ENCODE assay signal across 1 cellular context in the genomic region with DNA sequence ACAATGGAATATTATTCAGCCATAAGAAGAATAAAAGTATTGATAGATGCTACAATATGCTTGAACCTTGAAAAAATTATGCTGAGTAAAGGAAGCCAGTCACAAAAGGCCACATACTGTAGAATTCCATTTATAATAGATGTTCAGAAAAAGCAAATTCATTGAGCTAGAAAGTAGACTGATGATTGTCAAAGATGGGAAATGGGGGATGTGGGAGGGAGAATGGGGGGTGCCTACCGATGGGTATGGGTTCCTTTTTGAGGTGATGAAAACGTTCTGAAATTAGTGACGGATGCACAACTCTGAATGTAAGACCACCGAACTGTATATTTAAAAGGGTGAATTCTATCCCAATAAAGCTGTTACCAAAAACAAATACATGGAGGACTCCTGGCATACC.
TF ChIP-seq lines count a peak whose summit lies in the region.

No MANE protein-coding gene starts in this region.

TF ChIP-seq in GM12878, 131 proteins besides CTCF, POLR2A, EP300 and RAD21:
- TF ChIP-seq, protein P1, sequence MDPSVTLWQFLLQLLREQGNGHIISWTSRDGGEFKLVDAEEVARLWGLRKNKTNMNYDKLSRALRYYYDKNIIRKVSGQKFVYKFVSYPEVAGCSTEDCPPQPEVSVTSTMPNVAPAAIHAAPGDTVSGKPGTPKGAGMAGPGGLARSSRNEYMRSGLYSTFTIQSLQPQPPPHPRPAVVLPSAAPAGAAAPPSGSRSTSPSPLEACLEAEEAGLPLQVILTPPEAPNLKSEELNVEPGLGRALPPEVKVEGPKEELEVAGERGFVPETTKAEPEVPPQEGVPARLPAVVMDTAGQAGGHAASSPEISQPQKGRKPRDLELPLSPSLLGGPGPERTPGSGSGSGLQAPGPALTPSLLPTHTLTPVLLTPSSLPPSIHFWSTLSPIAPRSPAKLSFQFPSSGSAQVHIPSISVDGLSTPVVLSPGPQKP (IDR thresholded peaks at IDR 0.05; ENCODE audit: low read depth, low read length): no peak
- TF ChIP-seq, protein P2, sequence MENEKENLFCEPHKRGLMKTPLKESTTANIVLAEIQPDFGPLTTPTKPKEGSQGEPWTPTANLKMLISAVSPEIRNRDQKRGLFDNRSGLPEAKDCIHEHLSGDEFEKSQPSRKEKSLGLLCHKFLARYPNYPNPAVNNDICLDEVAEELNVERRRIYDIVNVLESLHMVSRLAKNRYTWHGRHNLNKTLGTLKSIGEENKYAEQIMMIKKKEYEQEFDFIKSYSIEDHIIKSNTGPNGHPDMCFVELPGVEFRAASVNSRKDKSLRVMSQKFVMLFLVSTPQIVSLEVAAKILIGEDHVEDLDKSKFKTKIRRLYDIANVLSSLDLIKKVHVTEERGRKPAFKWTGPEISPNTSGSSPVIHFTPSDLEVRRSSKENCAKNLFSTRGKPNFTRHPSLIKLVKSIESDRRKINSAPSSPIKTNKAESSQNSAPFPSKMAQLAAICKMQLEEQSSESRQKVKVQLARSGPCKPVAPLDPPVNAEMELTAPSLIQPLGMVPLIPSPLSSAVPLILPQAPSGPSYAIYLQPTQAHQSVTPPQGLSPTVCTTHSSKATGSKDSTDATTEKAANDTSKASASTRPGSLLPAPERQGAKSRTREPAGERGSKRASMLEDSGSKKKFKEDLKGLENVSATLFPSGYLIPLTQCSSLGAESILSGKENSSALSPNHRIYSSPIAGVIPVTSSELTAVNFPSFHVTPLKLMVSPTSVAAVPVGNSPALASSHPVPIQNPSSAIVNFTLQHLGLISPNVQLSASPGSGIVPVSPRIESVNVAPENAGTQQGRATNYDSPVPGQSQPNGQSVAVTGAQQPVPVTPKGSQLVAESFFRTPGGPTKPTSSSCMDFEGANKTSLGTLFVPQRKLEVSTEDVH (IDR thresholded peaks at IDR 0.05; ENCODE audit: low read depth, partially characterized antibody): no peak
- TF ChIP-seq, protein P3, sequence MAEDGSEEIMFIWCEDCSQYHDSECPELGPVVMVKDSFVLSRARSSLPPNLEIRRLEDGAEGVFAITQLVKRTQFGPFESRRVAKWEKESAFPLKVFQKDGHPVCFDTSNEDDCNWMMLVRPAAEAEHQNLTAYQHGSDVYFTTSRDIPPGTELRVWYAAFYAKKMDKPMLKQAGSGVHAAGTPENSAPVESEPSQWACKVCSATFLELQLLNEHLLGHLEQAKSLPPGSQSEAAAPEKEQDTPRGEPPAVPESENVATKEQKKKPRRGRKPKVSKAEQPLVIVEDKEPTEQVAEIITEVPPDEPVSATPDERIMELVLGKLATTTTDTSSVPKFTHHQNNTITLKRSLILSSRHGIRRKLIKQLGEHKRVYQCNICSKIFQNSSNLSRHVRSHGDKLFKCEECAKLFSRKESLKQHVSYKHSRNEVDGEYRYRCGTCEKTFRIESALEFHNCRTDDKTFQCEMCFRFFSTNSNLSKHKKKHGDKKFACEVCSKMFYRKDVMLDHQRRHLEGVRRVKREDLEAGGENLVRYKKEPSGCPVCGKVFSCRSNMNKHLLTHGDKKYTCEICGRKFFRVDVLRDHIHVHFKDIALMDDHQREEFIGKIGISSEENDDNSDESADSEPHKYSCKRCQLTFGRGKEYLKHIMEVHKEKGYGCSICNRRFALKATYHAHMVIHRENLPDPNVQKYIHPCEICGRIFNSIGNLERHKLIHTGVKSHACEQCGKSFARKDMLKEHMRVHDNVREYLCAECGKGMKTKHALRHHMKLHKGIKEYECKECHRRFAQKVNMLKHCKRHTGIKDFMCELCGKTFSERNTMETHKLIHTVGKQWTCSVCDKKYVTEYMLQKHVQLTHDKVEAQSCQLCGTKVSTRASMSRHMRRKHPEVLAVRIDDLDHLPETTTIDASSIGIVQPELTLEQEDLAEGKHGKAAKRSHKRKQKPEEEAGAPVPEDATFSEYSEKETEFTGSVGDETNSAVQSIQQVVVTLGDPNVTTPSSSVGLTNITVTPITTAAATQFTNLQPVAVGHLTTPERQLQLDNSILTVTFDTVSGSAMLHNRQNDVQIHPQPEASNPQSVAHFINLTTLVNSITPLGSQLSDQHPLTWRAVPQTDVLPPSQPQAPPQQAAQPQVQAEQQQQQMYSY (CRISPR knock-in tag; IDR thresholded peaks at IDR 0.05): no peak
- TF ChIP-seq RELA (IDR thresholded peaks at IDR 0.05; ENCODE audit: borderline replicate concordance, partially characterized antibody): no peak
- no peak for TF ChIP-seq EZH2 (IDR thresholded peaks at IDR 0.05; ENCODE audit: borderline replicate concordance, control insufficient read depth, low read depth, low read length)
- no peak for TF ChIP-seq GATAD2B (conservative IDR thresholded peaks at IDR 0.05; ENCODE audit: low read depth)
- TF ChIP-seq, protein P4, sequence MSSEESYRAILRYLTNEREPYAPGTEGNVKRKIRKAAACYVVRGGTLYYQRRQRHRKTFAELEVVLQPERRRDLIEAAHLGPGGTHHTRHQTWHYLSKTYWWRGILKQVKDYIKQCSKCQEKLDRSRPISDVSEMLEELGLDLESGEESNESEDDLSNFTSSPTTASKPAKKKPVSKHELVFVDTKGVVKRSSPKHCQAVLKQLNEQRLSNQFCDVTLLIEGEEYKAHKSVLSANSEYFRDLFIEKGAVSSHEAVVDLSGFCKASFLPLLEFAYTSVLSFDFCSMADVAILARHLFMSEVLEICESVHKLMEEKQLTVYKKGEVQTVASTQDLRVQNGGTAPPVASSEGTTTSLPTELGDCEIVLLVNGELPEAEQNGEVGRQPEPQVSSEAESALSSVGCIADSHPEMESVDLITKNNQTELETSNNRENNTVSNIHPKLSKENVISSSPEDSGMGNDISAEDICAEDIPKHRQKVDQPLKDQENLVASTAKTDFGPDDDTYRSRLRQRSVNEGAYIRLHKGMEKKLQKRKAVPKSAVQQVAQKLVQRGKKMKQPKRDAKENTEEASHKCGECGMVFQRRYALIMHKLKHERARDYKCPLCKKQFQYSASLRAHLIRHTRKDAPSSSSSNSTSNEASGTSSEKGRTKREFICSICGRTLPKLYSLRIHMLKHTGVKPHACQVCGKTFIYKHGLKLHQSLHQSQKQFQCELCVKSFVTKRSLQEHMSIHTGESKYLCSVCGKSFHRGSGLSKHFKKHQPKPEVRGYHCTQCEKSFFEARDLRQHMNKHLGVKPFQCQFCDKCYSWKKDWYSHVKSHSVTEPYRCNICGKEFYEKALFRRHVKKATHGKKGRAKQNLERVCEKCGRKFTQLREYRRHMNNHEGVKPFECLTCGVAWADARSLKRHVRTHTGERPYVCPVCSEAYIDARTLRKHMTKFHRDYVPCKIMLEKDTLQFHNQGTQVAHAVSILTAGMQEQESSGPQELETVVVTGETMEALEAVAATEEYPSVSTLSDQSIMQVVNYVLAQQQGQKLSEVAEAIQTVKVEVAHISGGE (CRISPR knock-in tag; IDR thresholded peaks at IDR 0.05): no peak
- no peak for TF ChIP-seq SUPT20H (IDR thresholded peaks at IDR 0.05; ENCODE audit: borderline replicate concordance, control insufficient read depth, low read depth, low read length)
- no peak for TF ChIP-seq CHD4 (IDR thresholded peaks at IDR 0.05)
- TF ChIP-seq, protein P5, sequence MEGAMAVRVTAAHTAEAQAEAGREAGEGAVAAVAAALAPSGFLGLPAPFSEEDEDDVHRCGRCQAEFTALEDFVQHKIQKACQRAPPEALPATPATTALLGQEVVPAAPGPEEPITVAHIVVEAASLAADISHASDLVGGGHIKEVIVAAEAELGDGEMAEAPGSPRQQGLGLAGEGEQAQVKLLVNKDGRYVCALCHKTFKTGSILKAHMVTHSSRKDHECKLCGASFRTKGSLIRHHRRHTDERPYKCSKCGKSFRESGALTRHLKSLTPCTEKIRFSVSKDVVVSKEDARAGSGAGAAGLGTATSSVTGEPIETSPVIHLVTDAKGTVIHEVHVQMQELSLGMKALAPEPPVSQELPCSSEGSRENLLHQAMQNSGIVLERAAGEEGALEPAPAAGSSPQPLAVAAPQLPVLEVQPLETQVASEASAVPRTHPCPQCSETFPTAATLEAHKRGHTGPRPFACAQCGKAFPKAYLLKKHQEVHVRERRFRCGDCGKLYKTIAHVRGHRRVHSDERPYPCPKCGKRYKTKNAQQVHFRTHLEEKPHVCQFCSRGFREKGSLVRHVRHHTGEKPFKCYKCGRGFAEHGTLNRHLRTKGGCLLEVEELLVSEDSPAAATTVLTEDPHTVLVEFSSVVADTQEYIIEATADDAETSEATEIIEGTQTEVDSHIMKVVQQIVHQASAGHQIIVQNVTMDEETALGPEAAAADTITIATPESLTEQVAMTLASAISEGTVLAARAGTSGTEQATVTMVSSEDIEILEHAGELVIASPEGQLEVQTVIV (IDR thresholded peaks at IDR 0.05; ENCODE audit: borderline replicate concordance, partially characterized antibody): no peak
- TF ChIP-seq, protein P6, sequence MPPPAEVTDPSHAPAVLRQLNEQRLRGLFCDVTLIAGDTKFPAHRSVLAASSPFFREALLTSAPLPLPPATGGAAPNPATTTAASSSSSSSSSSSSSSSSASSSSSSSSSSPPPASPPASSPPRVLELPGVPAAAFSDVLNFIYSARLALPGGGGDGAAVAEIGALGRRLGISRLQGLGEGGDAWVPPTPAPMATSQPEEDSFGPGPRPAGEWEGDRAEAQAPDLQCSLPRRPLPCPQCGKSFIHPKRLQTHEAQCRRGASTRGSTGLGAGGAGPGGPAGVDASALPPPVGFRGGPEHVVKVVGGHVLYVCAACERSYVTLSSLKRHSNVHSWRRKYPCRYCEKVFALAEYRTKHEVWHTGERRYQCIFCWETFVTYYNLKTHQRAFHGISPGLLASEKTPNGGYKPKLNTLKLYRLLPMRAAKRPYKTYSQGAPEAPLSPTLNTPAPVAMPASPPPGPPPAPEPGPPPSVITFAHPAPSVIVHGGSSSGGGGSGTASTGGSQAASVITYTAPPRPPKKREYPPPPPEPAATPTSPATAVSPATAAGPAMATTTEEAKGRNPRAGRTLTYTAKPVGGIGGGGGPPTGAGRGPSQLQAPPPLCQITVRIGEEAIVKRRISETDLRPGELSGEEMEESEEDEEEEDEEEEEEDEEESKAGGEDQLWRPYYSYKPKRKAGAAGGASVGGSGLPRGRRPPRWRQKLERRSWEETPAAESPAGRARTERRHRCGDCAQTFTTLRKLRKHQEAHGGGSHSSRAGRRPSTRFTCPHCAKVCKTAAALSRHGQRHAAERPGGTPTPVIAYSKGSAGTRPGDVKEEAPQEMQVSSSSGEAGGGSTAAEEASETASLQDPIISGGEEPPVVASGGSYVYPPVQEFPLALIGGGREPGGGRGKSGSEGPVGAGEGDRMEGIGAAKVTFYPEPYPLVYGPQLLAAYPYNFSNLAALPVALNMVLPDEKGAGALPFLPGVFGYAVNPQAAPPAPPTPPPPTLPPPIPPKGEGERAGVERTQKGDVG (CRISPR knock-in tag; IDR thresholded peaks at IDR 0.05): no peak
- TF ChIP-seq CBX3 (IDR thresholded peaks at IDR 0.05; ENCODE audit: borderline replicate concordance, low read depth): no peak
- no peak for TF ChIP-seq CREB1 (IDR thresholded peaks at IDR 0.05; ENCODE audit: low read depth)
- no peak for TF ChIP-seq SMAD1 (IDR thresholded peaks at IDR 0.05; ENCODE audit: low read depth, partially characterized antibody)
- TF ChIP-seq HDGF (IDR thresholded peaks at IDR 0.05): no peak
- TF ChIP-seq TBL1XR1 (IDR thresholded peaks at IDR 0.05; ENCODE audit: low read depth, low read length): no peak
